In genomic region chr17:76255801-76256429, GRCh38 we compare ENCODE assay signal across 19 cellular contexts. TPM values are rescaled to one million over a fixed set of nuclear protein-coding genes. Genes with fewer than 3 reads are reported as not detected.
A peak's percentile ranks its signal among the peaks of the same experiment; 100 is the strongest.
DNase-seq lines count a peak whose midpoint lies in the region; ATAC-seq, FAIRE-seq and TF ChIP-seq lines count a peak whose summit lies in the region.
"Had no signal": no experiment of that assay in that cellular context is flagged by ENCODE, and none has a peak within 500 bp of the region (broad histone marks: within the 10 kb centered on the region; RNA-seq: fewer than 3 reads in every experiment).

No MANE protein-coding gene starts in this region.

- H3K9ac ChIP-seq in K562 (ENCODE audit: insufficient read depth in 1 of 2, low read depth in 2 of 2, low read length in 2 of 2) = no peak overlapping the region; a peak in 1 of 4 replicates
- no peak overlapping the region for H3K9ac ChIP-seq in GM23248

- peak overlapping the region; percentile 61 to 81 for H3K4me3 Mint-ChIP-seq in stimulated activated naive CD8-positive, alpha-beta T cell treated with anti-CD3 and anti-CD28 coated beads, Interleukin-15, amount 100 ng/mL, for 72 hours
- H3K4me3 Mint-ChIP-seq: stimulated activated memory B cell treated with anti-CD40 and anti-IgM and Interleukin-4, amounts not matched to agents 10 μg/mL and 1 μg/mL and 100 μg/mL, for 72 hours had no signal

- TF ChIP-seq EP300 in K562 (IDR thresholded peaks at IDR 0.05; ENCODE audit: low read length) = no peak

- no peaks in the 10 kb centered on the region for H3K9me2 ChIP-seq in GM23248 (ENCODE audit: insufficient read depth)

- H3K4me1 Mint-ChIP-seq in stimulated activated naive CD8-positive, alpha-beta T cell treated with anti-CD3 and anti-CD28 coated beads, Interleukin-15, amount 100 ng/mL, for 72 hours = peaks cover 59% of the 10 kb centered on the region

- H3F3A ChIP-seq in GM23248 (ENCODE audit: insufficient read depth) = peaks cover 20% of the 10 kb centered on the region

- peak; percentile 25 for DNase-seq in Right ventricle myocardium inferior (ENCODE audit: missing footprints)
- DNase-seq in Right ventricle myocardium superior = no peak
- peak; percentile 5 for DNase-seq in RWPE2 (ENCODE audit: low spot score)
- no peak for DNase-seq in K562 (ENCODE audit: extremely low read depth in 1 of 4, low spot score in 3 of 4)
- DNase-seq in stimulated activated naive CD8-positive, alpha-beta T cell treated with anti-CD3 and anti-CD28 coated beads, Interleukin-15, amount 100 ng/mL, for 72 hours = no peak
- DNase-seq in GM23248 = no peak
- no peak for DNase-seq in GM19238 (ENCODE audit: insufficient read length, low spot score)
- DNase-seq in GDM1 (lab: John Stamatoyannopoulos, UW) = no peak
- DNase-seq: COR-L47, heart right ventricle, lower lobe of right lung, NCI-H1105, NCI-H2107, NCI-H524 treated with DMSO at 0.1 percent for 48 hours had no signal

- H3K4me3 ChIP-seq in RWPE2 (ENCODE audit: severe bottlenecking) (no peak overlapping the region), K562 (no peak overlapping the region), GM23248 (no peak overlapping the region)
- H3K4me3 ChIP-seq: heart right ventricle, lower lobe of right lung, right atrium auricular region, upper lobe of left lung had no signal

- 25% methylated on average over 6 of the region's 6 CpGs for WGBS in K562 (ENCODE audit: insufficient coverage, low coverage, missing lambda C conversion rate)
- WGBS in GM23248 (ENCODE audit: low coverage in 1 of 2, low lambda C conversion rate in 2 of 2, missing lambda C conversion rate in 2 of 2), 2 experiments = 68 to 71% methylated on average over 6 of the region's 6 CpGs

- H4K20me1 ChIP-seq in K562 (replicated peaks; ENCODE audit: control insufficient read depth, insufficient read depth, low read length) = no peaks in the 10 kb centered on the region
- no peaks in the 10 kb centered on the region for H4K20me1 ChIP-seq in GM23248 (ENCODE audit: insufficient read depth)

- H3K27me3 Mint-ChIP-seq in stimulated activated naive CD8-positive, alpha-beta T cell treated with anti-CD3 and anti-CD28 coated beads, Interleukin-15, amount 100 ng/mL, for 72 hours = no peaks in the 10 kb centered on the region
- H3K27me3 Mint-ChIP-seq: stimulated activated memory B cell treated with anti-CD40 and anti-IgM and Interleukin-4, amounts not matched to agents 10 μg/mL and 1 μg/mL and 100 μg/mL, for 72 hours had no signal

- no peak for FAIRE-seq in K562 (lab: Jason Lieb, UNC)
- FAIRE-seq: HTR-8/SVneo had no signal

- H3K9me3 Mint-ChIP-seq in stimulated activated naive CD8-positive, alpha-beta T cell treated with anti-CD3 and anti-CD28 coated beads, Interleukin-15, amount 100 ng/mL, for 72 hours = peaks cover 0 to 5% of the 10 kb centered on the region in 2 donors
- H3K9me3 Mint-ChIP-seq: stimulated activated memory B cell treated with anti-CD40 and anti-IgM and Interleukin-4, amounts not matched to agents 10 μg/mL and 1 μg/mL and 100 μg/mL, for 72 hours had no signal

- H3K27ac Mint-ChIP-seq in stimulated activated naive CD8-positive, alpha-beta T cell treated with anti-CD3 and anti-CD28 coated beads, Interleukin-15, amount 100 ng/mL, for 72 hours = peak overlapping the region; percentile 90 to 98
- H3K27ac Mint-ChIP-seq: stimulated activated memory B cell treated with anti-CD40 and anti-IgM and Interleukin-4, amounts not matched to agents 10 μg/mL and 1 μg/mL and 100 μg/mL, for 72 hours had no signal

- intact Hi-C loops in Right ventricle myocardium inferior (cut with DNase I) = no loop called here
- intact Hi-C loops in Right ventricle myocardium superior (cut with DNase I) = no loop called here
- intact Hi-C loops in K562 (cut with micrococcal nuclease) = no loop called here

- in situ Hi-C loops in K562 (cut with MboI) (no loop called here), GM23248 (cut with MboI) (no loop called here)

- no peak overlapping the region for H3K4me2 ChIP-seq in K562 (ENCODE audit: insufficient read depth, low read length)
- no peak overlapping the region for H3K4me2 ChIP-seq in GM23248 (ENCODE audit: unreplicated experiment)

- H3K79me2 ChIP-seq in K562 (ENCODE audit: control insufficient read depth, insufficient read depth, low read length) (no peaks in the 10 kb centered on the region), GM23248 (ENCODE audit: insufficient read depth) (no peaks in the 10 kb centered on the region)

- POLR2A ChIA-PET in K562 (lab: Yijun Ruan, JAX) = interaction anchor here (0.6 to 17.8 kb wide), 6 partner anchors 8 to 45 kb away, joined by 3 to 227 read pairs (median 6); partner anchors contain the start of genes RNF157 and UBALD2

- H3K27me3 ChIP-seq in RWPE2 (ENCODE audit: insufficient read depth, poor library complexity, severe bottlenecking) = no peaks in the 10 kb centered on the region
- H3K27me3 ChIP-seq in K562 (ENCODE audit: control insufficient read depth in 2 of 2, insufficient read depth in 2 of 2, low read length in 2 of 2) = no peaks in the 10 kb centered on the region
- H3K27me3 ChIP-seq in GM23248 (replicated peaks; ENCODE audit: insufficient read depth) = no peaks in the 10 kb centered on the region
- H3K27me3 ChIP-seq: heart right ventricle, right atrium auricular region, upper lobe of left lung had no signal

- H3K9me3 ChIP-seq in RWPE2 (ENCODE audit: severe bottlenecking) (no peaks in the 10 kb centered on the region), K562 (replicated peaks; ENCODE audit: control insufficient read depth, insufficient read depth, low read depth, low read length) (no peaks in the 10 kb centered on the region), GM23248 (ENCODE audit: low read depth) (no peaks in the 10 kb centered on the region)
- H3K9me3 ChIP-seq: heart right ventricle, lower lobe of right lung, right atrium auricular region, upper lobe of left lung had no signal

- H3K36me3 ChIP-seq in RWPE2 (ENCODE audit: low read depth) (no peaks in the 10 kb centered on the region), K562 (ENCODE audit: control insufficient read depth, insufficient read depth, low read length) (no peaks in the 10 kb centered on the region), GM23248 (ENCODE audit: low read depth) (no peaks in the 10 kb centered on the region)
- H3K36me3 ChIP-seq: heart right ventricle, lower lobe of right lung, right atrium auricular region, upper lobe of left lung had no signal

- H2AFZ ChIP-seq in K562 (ENCODE audit: low read depth, low read length) (no peak overlapping the region), GM23248 (no peak overlapping the region)

- CTCF ChIA-PET in K562 (lab: Yijun Ruan, JAX; ENCODE audit: low intra/inter-chr PET ratio) = no interaction called here

- TF ChIP-seq RAD21 in K562 (CRISPR knock-in tag; conservative IDR thresholded peaks at IDR 0.05 in 1 of 2, IDR thresholded peaks at IDR 0.05 in 1 of 2) = no peak

- peaks cover 19% of the 10 kb centered on the region for H3K4me1 ChIP-seq in RWPE2 (ENCODE audit: insufficient read depth, poor library complexity, severe bottlenecking)
- peaks cover 0 to 3% of the 10 kb centered on the region in 2 experiments for H3K4me1 ChIP-seq in K562 (replicated peaks in 1 of 2; ENCODE audit: control insufficient read depth in 2 of 2, insufficient read depth in 2 of 2, low read length in 2 of 2)
- H3K4me1 ChIP-seq in GM23248 (ENCODE audit: insufficient read depth) = peaks cover 21% of the 10 kb centered on the region

- BruUV-seq in K562 (replicated peaks; lab: Mats Ljungman, UMichigan) = no TSS peak

- H3K9me1 ChIP-seq in K562 (ENCODE audit: control insufficient read depth, insufficient read depth, low read length) = no peaks in the 10 kb centered on the region

- no peak overlapping the region for H3K27ac ChIP-seq in RWPE2 (ENCODE audit: poor library complexity, severe bottlenecking)
- H3K27ac ChIP-seq in K562 (ENCODE audit: extremely low read depth, low read depth, low read length) = no peak overlapping the region
- H3K27ac ChIP-seq in GM23248 = no peak overlapping the region
- H3K27ac ChIP-seq: lower lobe of right lung, right atrium auricular region, upper lobe of left lung, VCaP had no signal

- no peak for ATAC-seq in Right ventricle myocardium inferior
- ATAC-seq in Right ventricle myocardium superior (ENCODE audit: poor library complexity) = no peak
- ATAC-seq in RWPE2 (ENCODE audit: low read depth) = no peak
- no peak; the same call in 2 of the 3 replicates for ATAC-seq in K562
- ATAC-seq in stimulated activated naive CD8-positive, alpha-beta T cell treated with anti-CD3 and anti-CD28 coated beads, Interleukin-15, amount 100 ng/mL, for 72 hours = peak; percentile 1
- ATAC-seq: heart right ventricle; lower lobe of right lung; stimulated activated memory B cell treated with anti-CD40 and anti-IgM and Interleukin-4, amounts not matched to agents 10 μg/mL and 1 μg/mL and 100 μg/mL, for 72 hours had no signal

- TF ChIP-seq CTCF in RWPE2 (IDR thresholded peaks at IDR 0.05; ENCODE audit: poor library complexity, severe bottlenecking) (no peak), K562 (IDR thresholded peaks at IDR 0.05 in 2 of 3, conservative IDR thresholded peaks at IDR 0.05 in 1 of 3; ENCODE audit: insufficient read depth in 2 of 3, low read depth in 1 of 3, low read length in 3 of 3) (no peak)

- TF ChIP-seq POLR2A in K562 (conservative IDR thresholded peaks at IDR 0.05) = no peak

RNA-seq across cellular contexts. Expression of gene UBALD2, which starts 9.2 kb away (rescaled TPM):
- 30.4 TPM for total RNA-seq in Right ventricle myocardium inferior
- total RNA-seq in Right ventricle myocardium superior = 28.1 TPM
- total RNA-seq in K562 (2011; cell fraction: chromatin; rRNA removed; ENCODE audit: low replicate concordance) = 10.6 and 25.5 TPM in 2 replicates
- 27.3 and 33.0 TPM in 2 replicates for total RNA-seq in K562 (2011; cell fraction: nucleolus; rRNA removed)
- total RNA-seq in K562 (2011; cell fraction: nucleoplasm; rRNA removed) = 22.7 and 24.3 TPM in 2 replicates
- total RNA-seq in K562 (2014; rRNA removed) = 43.1 and 52.7 TPM in 2 replicates
- 5.8 and 7.6 TPM in 2 replicates for total RNA-seq in K562 (2014; rRNA removed; fragmentation: Illumina TruSeq; extraction: Trizol)
- total RNA-seq in K562 (2015; rRNA removed; fragmentation: Illumina TruSeq; extraction: Trizol) = 21.9 and 25.3 TPM in 2 replicates
- total RNA-seq in K562 (2021) = 85.3 and 94.1 TPM in 2 replicates
- 46.6 and 79.6 TPM in 2 replicates for polyA plus RNA-seq in K562 (2011; rRNA removed)
- 34.5 and 74.0 TPM in 2 replicates for polyA plus RNA-seq in K562 (2011; cell fraction: cytosol; rRNA removed)
- polyA plus RNA-seq in K562 (2011; cell fraction: nucleus; rRNA removed) = 55.6 and 56.6 TPM in 2 replicates
- polyA plus RNA-seq in K562 (2012) = 62.8 and 75.4 TPM in 2 replicates
- polyA plus RNA-seq in K562 (2014; fragmentation: Illumina TruSeq; extraction: Trizol) = 17.4 and 39.3 TPM in 2 replicates
- polyA plus RNA-seq in K562 (2014; fragmentation: Nextera tagmentation; extraction: Ambion mirVana) = 1 to 10 TPM; 2.3 to 3.9 TPM
- polyA plus RNA-seq in K562 (2014; rRNA removed) = 40.6 and 46.5 TPM in 2 replicates
- polyA minus RNA-seq in K562 (2011; rRNA and poly(A)+ RNA removed) = 8.0 and 8.5 TPM in 2 replicates
- 32.8 and 59.0 TPM in 2 replicates for polyA minus RNA-seq in K562 (2011; cell fraction: cytosol; rRNA and poly(A)+ RNA removed)
- 8.1 and 9.6 TPM in 2 replicates for polyA minus RNA-seq in K562 (2011; cell fraction: nucleus; rRNA and poly(A)+ RNA removed)
- total RNA-seq in GM23248 (2014; rRNA removed; shearing (Covaris generic)) = 5.6 and 6.4 TPM in 2 replicates
- polyA plus RNA-seq in GM23248 (2016; fragmentation: Nextera tagmentation; extraction: Ambion mirVana) = 0.56 and 1.2 TPM in 2 replicates

RNA-seq across cellular contexts. Expression of gene RNF157, which starts 15.6 kb away (rescaled TPM):
- total RNA-seq in Right ventricle myocardium inferior = 19.4 TPM
- 18.5 TPM for total RNA-seq in Right ventricle myocardium superior
- total RNA-seq in K562 (2011; cell fraction: chromatin; rRNA removed; ENCODE audit: low replicate concordance) = 105 and 114 TPM in 2 replicates
- total RNA-seq in K562 (2011; cell fraction: nucleolus; rRNA removed) = 43.7 and 60.5 TPM in 2 replicates
- 85.8 and 127 TPM in 2 replicates for total RNA-seq in K562 (2011; cell fraction: nucleoplasm; rRNA removed)
- 12.7 and 21.6 TPM in 2 replicates for total RNA-seq in K562 (2014; rRNA removed)
- 16.3 and 17.9 TPM in 2 replicates for total RNA-seq in K562 (2014; rRNA removed; fragmentation: Illumina TruSeq; extraction: Trizol)
- total RNA-seq in K562 (2015; rRNA removed; fragmentation: Illumina TruSeq; extraction: Trizol) = 28.2 and 28.7 TPM in 2 replicates
- 28.6 and 29.0 TPM in 2 replicates for total RNA-seq in K562 (2021)
- 30.5 and 37.8 TPM in 2 replicates for polyA plus RNA-seq in K562 (2011; rRNA removed)
- 29.5 and 33.1 TPM in 2 replicates for polyA plus RNA-seq in K562 (2011; cell fraction: cytosol; rRNA removed)
- polyA plus RNA-seq in K562 (2011; cell fraction: nucleus; rRNA removed) = 28.4 and 36.3 TPM in 2 replicates
- 21.3 and 53.9 TPM in 2 replicates for polyA plus RNA-seq in K562 (2012)
- polyA plus RNA-seq in K562 (2014; fragmentation: Illumina TruSeq; extraction: Trizol) = 29.0 and 31.7 TPM in 2 replicates
- polyA plus RNA-seq in K562 (2014; fragmentation: Nextera tagmentation; extraction: Ambion mirVana) = 10 to 100 TPM in 1 of 2 experiments, 1 to 10 TPM in 1; 8.1 to 12.7 TPM
- polyA plus RNA-seq in K562 (2014; rRNA removed) = 20.8 and 26.3 TPM in 2 replicates
- 40.3 and 41.8 TPM in 2 replicates for polyA minus RNA-seq in K562 (2011; rRNA and poly(A)+ RNA removed)
- 30.4 and 40.2 TPM in 2 replicates for polyA minus RNA-seq in K562 (2011; cell fraction: cytosol; rRNA and poly(A)+ RNA removed)
- 13.2 and 28.3 TPM in 2 replicates for polyA minus RNA-seq in K562 (2011; cell fraction: nucleus; rRNA and poly(A)+ RNA removed)
- 4.0 TPM in 1 of 2 replicates, not detected in the other for total RNA-seq in GM23248 (2014; rRNA removed; shearing (Covaris generic))
- 0.31 TPM in 1 of 2 replicates, not detected in the other for polyA plus RNA-seq in GM23248 (2016; fragmentation: Nextera tagmentation; extraction: Ambion mirVana)

RNA-seq across cellular contexts. Expression of gene QRICH2, which starts 52.2 kb away (rescaled TPM):
- total RNA-seq in Right ventricle myocardium inferior (3.6 TPM), Right ventricle myocardium superior (2.6 TPM), K562 (2014; rRNA removed) (1.3 and 1.5 TPM in 2 replicates), K562 (2014; rRNA removed; fragmentation: Illumina TruSeq; extraction: Trizol) (0.89 and 1.1 TPM in 2 replicates), K562 (2015; rRNA removed; fragmentation: Illumina TruSeq; extraction: Trizol) (1.6 and 2.0 TPM in 2 replicates), K562 (2021) (1.4 and 2.0 TPM in 2 replicates)
- total RNA-seq in K562 (2011; cell fraction: chromatin; rRNA removed; ENCODE audit: low replicate concordance) = 4.4 and 9.4 TPM in 2 replicates
- 3.3 and 4.1 TPM in 2 replicates for total RNA-seq in K562 (2011; cell fraction: nucleolus; rRNA removed)
- total RNA-seq in K562 (2011; cell fraction: nucleoplasm; rRNA removed) = 2.4 TPM in 2 replicates
- polyA plus RNA-seq in K562 (2011; rRNA removed) (0.46 and 1.3 TPM in 2 replicates), K562 (2014; fragmentation: Illumina TruSeq; extraction: Trizol) (0.40 and 0.61 TPM in 2 replicates), K562 (2014; fragmentation: Nextera tagmentation; extraction: Ambion mirVana) (under 1 TPM; 0.03 to 0.07 TPM), K562 (2014; rRNA removed) (0.81 and 1.2 TPM in 2 replicates), GM23248 (2016; fragmentation: Nextera tagmentation; extraction: Ambion mirVana) (1.3 and 1.5 TPM in 2 replicates)
- polyA plus RNA-seq in K562 (2011; cell fraction: cytosol; rRNA removed) = 0.82 and 1.0 TPM in 2 replicates
- polyA plus RNA-seq in K562 (2011; cell fraction: nucleus; rRNA removed) = 3.4 and 4.1 TPM in 2 replicates
- 1.5 and 13.0 TPM in 2 replicates for polyA plus RNA-seq in K562 (2012)
- polyA minus RNA-seq in K562 (2011; rRNA and poly(A)+ RNA removed) = 6.7 and 10.1 TPM in 2 replicates
- polyA minus RNA-seq in K562 (2011; cell fraction: cytosol; rRNA and poly(A)+ RNA removed) = 1.8 and 2.2 TPM in 2 replicates
- polyA minus RNA-seq in K562 (2011; cell fraction: nucleus; rRNA and poly(A)+ RNA removed) = 1.1 and 2.2 TPM in 2 replicates
- total RNA-seq in GM23248 (2014; rRNA removed; shearing (Covaris generic)) = 3.7 and 4.0 TPM in 2 replicates

Comparison
In these comparisons a context has a peak if more than half of its experiments do, and no peak if none do; other contexts are left out.
1. DNase-seq: peak in Right ventricle myocardium inferior (single experiment) and RWPE2 (single experiment); none in Right ventricle myocardium superior (single experiment), K562 (0 of 4), stimulated activated naive CD8-positive, alpha-beta T cell treated with anti-CD3 and anti-CD28 coated beads, Interleukin-15, amount 100 ng/mL, for 72 hours (0 of 2), GM23248 (single experiment), GM19238 (single experiment) and GDM1 (single experiment).